In genomic region chr14:103727313-103728000, GRCh38 we compare ENCODE assay signal across 23 cellular contexts. TPM values are rescaled to one million over a fixed set of nuclear protein-coding genes. Genes with fewer than 3 reads are reported as not detected.
DNase-seq lines count a peak whose midpoint lies in the region; ATAC-seq, FAIRE-seq and TF ChIP-seq lines count a peak whose summit lies in the region.
"Had no signal": no experiment of that assay in that cellular context is flagged by ENCODE, and none has a peak within 500 bp of the region (broad histone marks: within the 10 kb centered on the region; RNA-seq: fewer than 3 reads in every experiment).

No MANE protein-coding gene starts in this region.

- TF ChIP-seq POLR2A in prostate gland (IDR thresholded peaks at IDR 0.05) = no peak

- no peak overlapping the region for H3K9ac ChIP-seq in kidney (ENCODE audit: low read length in 2 of 2)
- H3K9ac ChIP-seq: SK-N-SH had no signal

- no peak overlapping the region for H3K27ac ChIP-seq in kidney (ENCODE audit: low read depth in 2 of 2, low read length in 2 of 2)
- H3K27ac ChIP-seq in prostate gland = peak overlapping the region; percentile 88
- H3K27ac ChIP-seq: foreskin keratinocyte had no signal

- H3K4me1 ChIP-seq in kidney (ENCODE audit: control insufficient read depth in 1 of 2, insufficient read depth in 1 of 2, low read depth in 1 of 2, low read length in 2 of 2) (peaks cover 0 to 7% of the 10 kb centered on the region in 2 donors), prostate gland (replicated peaks) (peaks cover 48% of the 10 kb centered on the region)
- H3K4me1 ChIP-seq: foreskin keratinocyte had no signal

- no peaks in the 10 kb centered on the region for H3K4me1 Mint-ChIP-seq in T-cell
- H3K4me1 Mint-ChIP-seq: activated naive CD8-positive, alpha-beta T cell treated with anti-CD3 and anti-CD28 coated beads for 36 hours; memory B cell; stimulated activated effector memory CD8-positive, alpha-beta T cell treated with anti-CD3 and anti-CD28 coated beads, Interleukin-12 subunit alpha, Interleukin-12 subunit beta, amount 100 ng/mL, for 72 hours had no signal

- no peak for FAIRE-seq in kidney (lab: Jason Lieb, UNC)
- FAIRE-seq: astrocyte, islet of Langerhans had no signal

- H3K4me3 ChIP-seq in kidney (ENCODE audit: low read length in 2 of 2) = no peak overlapping the region
- H3K4me3 ChIP-seq in prostate gland = no peak overlapping the region

- CTCF ChIA-PET in T-cell (lab: Charles Lee) = no interaction called here

- no peak overlapping the region for H3K4me3 Mint-ChIP-seq in T-cell
- H3K4me3 Mint-ChIP-seq: activated naive CD8-positive, alpha-beta T cell treated with anti-CD3 and anti-CD28 coated beads for 36 hours; CD4-positive, alpha-beta T cell; memory B cell; stimulated activated effector memory CD8-positive, alpha-beta T cell treated with anti-CD3 and anti-CD28 coated beads, Interleukin-12 subunit alpha, Interleukin-12 subunit beta, amount 100 ng/mL, for 72 hours had no signal

- no peaks in the 10 kb centered on the region for H3K9me3 ChIP-seq in kidney (ENCODE audit: control insufficient read depth in 1 of 2, low read length in 2 of 2)
- no peaks in the 10 kb centered on the region for H3K9me3 ChIP-seq in prostate gland
- H3K9me3 ChIP-seq: SK-N-SH had no signal

- peak; percentile 12 for DNase-seq in GM10266 (ENCODE audit: extremely low spot score)
- DNase-seq in NCI-H69 (lab: John Stamatoyannopoulos, UW) = peak; percentile 76
- DNase-seq in kidney = peak; percentile 73
- peak; percentile 75 for DNase-seq in prostate gland (ENCODE audit: low spot score)
- no peak for DNase-seq in omental fat pad (ENCODE audit: low spot score)
- no peak for DNase-seq in T-cell
- no peak for DNase-seq in dedifferentiated amniotic fluid mesenchymal stem cell (ENCODE audit: extremely low spot score)
- DNase-seq: activated CD4-positive, alpha-beta T cell treated with anti-CD3 and anti-CD28 coated beads, Interleukin-2, amount 50 U/mL, for 1 hour; activated naive CD8-positive, alpha-beta T cell treated with anti-CD3 and anti-CD28 coated beads for 36 hours; CD4-positive, alpha-beta T cell; DMS 273 treated with DMSO at 0.1 percent for 48 hours; effector CD4-positive, alpha-beta T cell; foreskin keratinocyte; hippocampal formation; NCI-H1105; NCI-H2029 treated with DMSO at 0.1 percent for 48 hours; NCI-H524 treated with DMSO at 0.1 percent for 48 hours; SK-N-SH had no signal

- TF ChIP-seq CTCF in GM10266 (IDR thresholded peaks at IDR 0.05; ENCODE audit: control insufficient read depth, insufficient read depth, low read depth, missing control alignments) = no peak
- peak; percentile 7 for TF ChIP-seq CTCF in kidney (IDR thresholded peaks at IDR 0.05; ENCODE audit: borderline replicate concordance, extremely low read depth, insufficient read depth)
- peak in 3 of 4 experiments; percentile 60 to 73 (median 68) for TF ChIP-seq CTCF in prostate gland (IDR thresholded peaks at IDR 0.05)
- no peak for TF ChIP-seq CTCF in omental fat pad (IDR thresholded peaks at IDR 0.05)

- no peaks in the 10 kb centered on the region for H3K27me3 Mint-ChIP-seq in T-cell
- H3K27me3 Mint-ChIP-seq: activated naive CD8-positive, alpha-beta T cell treated with anti-CD3 and anti-CD28 coated beads for 36 hours; CD4-positive, alpha-beta T cell; memory B cell had no signal

- no peaks in the 10 kb centered on the region for H3K27me3 ChIP-seq in prostate gland (replicated peaks; ENCODE audit: insufficient read depth)
- H3K27me3 ChIP-seq: foreskin keratinocyte had no signal

- POLR2A ChIA-PET in T-cell (lab: Charles Lee) = no interaction called here

- H3K36me3 ChIP-seq in kidney (ENCODE audit: control insufficient read depth in 1 of 2, insufficient read depth in 2 of 2, low read length in 2 of 2) = peaks cover 4 to 22% of the 10 kb centered on the region in 2 donors
- no peaks in the 10 kb centered on the region for H3K36me3 ChIP-seq in prostate gland

- H3K9me3 Mint-ChIP-seq in T-cell = no peaks in the 10 kb centered on the region
- H3K9me3 Mint-ChIP-seq: activated naive CD8-positive, alpha-beta T cell treated with anti-CD3 and anti-CD28 coated beads for 36 hours; CD4-positive, alpha-beta T cell; memory B cell; stimulated activated effector memory CD8-positive, alpha-beta T cell treated with anti-CD3 and anti-CD28 coated beads, Interleukin-12 subunit alpha, Interleukin-12 subunit beta, amount 100 ng/mL, for 72 hours had no signal

- WGBS in prostate gland = 78% methylated on average over 34 of the region's 54 CpGs

- peaks cover 16% of the 10 kb centered on the region for H3K36me3 Mint-ChIP-seq in T-cell
- H3K36me3 Mint-ChIP-seq: activated naive CD8-positive, alpha-beta T cell treated with anti-CD3 and anti-CD28 coated beads for 36 hours had no signal

- no peak for ATAC-seq in HG03378 (IDR thresholded peaks at IDR 0.05; ENCODE audit: unreplicated experiment)
- no peak for ATAC-seq in omental fat pad (ENCODE audit: low FRiP score)
- ATAC-seq in T-cell (replicated peaks in 1 of 4) = no peak
- ATAC-seq: foreskin keratinocyte; stimulated activated effector memory CD8-positive, alpha-beta T cell treated with anti-CD3 and anti-CD28 coated beads, Interleukin-12 subunit alpha, Interleukin-12 subunit beta, amount 100 ng/mL, for 72 hours had no signal

- no peak overlapping the region for H3K27ac Mint-ChIP-seq in T-cell
- H3K27ac Mint-ChIP-seq: activated naive CD8-positive, alpha-beta T cell treated with anti-CD3 and anti-CD28 coated beads for 36 hours; CD4-positive, alpha-beta T cell; memory B cell; stimulated activated effector memory CD8-positive, alpha-beta T cell treated with anti-CD3 and anti-CD28 coated beads, Interleukin-12 subunit alpha, Interleukin-12 subunit beta, amount 100 ng/mL, for 72 hours had no signal

- intact Hi-C loops in kidney (cut with DNase I) (no loop called here), prostate gland (cut with DNase I) (no loop called here)

RNA-seq across cellular contexts. Expression of gene ZFYVE21, which starts 11.8 kb away (rescaled TPM):
- total RNA-seq in kidney (70.9 TPM), prostate gland (100 to 1,000 TPM; 162 to 215 TPM), omental fat pad (100 to 1,000 TPM in 2 of 4 donors, 10 to 100 TPM in 2; 66.1 to 145 (median 97.1) TPM), T-cell (10 to 100 TPM in 4 of 5 donors, 1 to 10 TPM in 1; 8.8 to 22.8 (median 22.1) TPM)
- polyA plus RNA-seq in kidney (ENCODE audit: insufficient read depth, low read depth, low replicate concordance) = 67.8 TPM

RNA-seq across cellular contexts. Expression of gene XRCC3, which starts 12.2 kb away (rescaled TPM):
- 6.3 TPM for total RNA-seq in kidney
- 2.8 TPM for polyA plus RNA-seq in kidney (ENCODE audit: insufficient read depth, low read depth, low replicate concordance)
- 10 to 100 TPM; 24.7 to 33.2 TPM for total RNA-seq in prostate gland
- total RNA-seq in omental fat pad = 1 to 10 TPM; 2.7 to 8.2 (median 4.0) TPM
- total RNA-seq in T-cell = 10 to 100 TPM in 3 of 5 donors, 1 to 10 TPM in 2; 7.4 to 15.1 (median 12.9) TPM

Comparison
In these comparisons a context has a peak if more than half of its experiments do, and no peak if none do; other contexts are left out.
1. DNase-seq: peak in GM10266 (single experiment), NCI-H69 (single experiment), kidney (single experiment) and prostate gland (single experiment); none in omental fat pad (single experiment), T-cell (0 of 34) and dedifferentiated amniotic fluid mesenchymal stem cell (single experiment).
2. CTCF ChIP-seq: peak in kidney (single experiment) and prostate gland (3 of 4); none in GM10266 (single experiment) and omental fat pad (0 of 3).
3. H3K27ac ChIP-seq: peak in prostate gland (2 of 2); none in kidney (0 of 2).